In the genomic region with DNA sequence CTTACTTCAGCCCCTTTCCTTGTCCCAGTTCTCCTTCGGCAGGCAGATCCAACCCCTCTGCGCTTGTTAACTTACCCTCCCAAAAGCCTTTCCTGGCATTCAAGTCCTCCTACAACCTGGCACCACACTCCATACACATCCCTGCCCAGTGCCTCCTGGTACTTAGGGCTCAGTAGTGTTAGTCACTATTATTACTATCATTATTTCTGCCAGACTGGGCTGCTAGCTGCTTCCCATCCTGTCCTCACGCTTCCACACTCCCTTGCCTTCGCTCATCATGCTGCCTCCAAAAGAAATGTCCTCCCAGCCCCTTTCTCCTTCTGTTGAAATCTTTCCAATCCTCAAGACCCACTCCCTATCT, we compare ENCODE assay signal across 1 cellular context.
TF ChIP-seq lines count a peak whose summit lies in the region.

No MANE protein-coding gene starts in this region.

TF ChIP-seq in WTC11, 78 proteins besides CTCF, POLR2A, EP300 and RAD21 (continued from another document):
- TF ChIP-seq, protein P1, sequence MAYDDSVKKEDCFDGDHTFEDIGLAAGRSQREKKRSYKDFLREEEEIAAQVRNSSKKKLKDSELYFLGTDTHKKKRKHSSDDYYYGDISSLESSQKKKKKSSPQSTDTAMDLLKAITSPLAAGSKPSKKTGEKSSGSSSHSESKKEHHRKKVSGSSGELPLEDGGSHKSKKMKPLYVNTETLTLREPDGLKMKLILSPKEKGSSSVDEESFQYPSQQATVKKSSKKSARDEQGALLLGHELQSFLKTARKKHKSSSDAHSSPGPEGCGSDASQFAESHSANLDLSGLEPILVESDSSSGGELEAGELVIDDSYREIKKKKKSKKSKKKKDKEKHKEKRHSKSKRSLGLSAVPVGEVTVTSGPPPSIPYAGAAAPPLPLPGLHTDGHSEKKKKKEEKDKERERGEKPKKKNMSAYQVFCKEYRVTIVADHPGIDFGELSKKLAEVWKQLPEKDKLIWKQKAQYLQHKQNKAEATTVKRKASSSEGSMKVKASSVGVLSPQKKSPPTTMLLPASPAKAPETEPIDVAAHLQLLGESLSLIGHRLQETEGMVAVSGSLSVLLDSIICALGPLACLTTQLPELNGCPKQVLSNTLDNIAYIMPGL (CRISPR knock-in tag; IDR thresholded peaks at IDR 0.05): no peak
- no peak for TF ChIP-seq EMX1 (CRISPR knock-in tag; IDR thresholded peaks at IDR 0.05)
